ENCODE assay signal across 18 cellular contexts in genomic region chr4:96073446-96073845, GRCh38.
"Had no signal": no experiment of that assay in that cellular context is flagged by ENCODE, and none has a peak within 500 bp of the region (broad histone marks: within the 10 kb centered on the region; RNA-seq: fewer than 3 reads in every experiment).

No MANE protein-coding gene starts in this region.

- H3K27ac Mint-ChIP-seq: activated CD4-positive, alpha-beta T cell treated with anti-CD3 and anti-CD28 coated beads, Interleukin-2, amount 10 ng/mL, durations not matched to agents 7 days and 5 days; naive B cell had no signal

- H3K9me3 ChIP-seq: mucosa of descending colon, tibial nerve, uterus had no signal

- H3K9me3 Mint-ChIP-seq: activated CD4-positive, alpha-beta T cell treated with anti-CD3 and anti-CD28 coated beads, Interleukin-2, amount 10 ng/mL, durations not matched to agents 7 days and 5 days; neural crest cell had no signal

- ATAC-seq: activated T-cell treated with anti-CD3 and anti-CD28 coated beads, Interleukin-2, amount 50 U/mL, for 4 hours; heart right ventricle; mucosa of descending colon; stimulated activated naive CD8-positive, alpha-beta T cell treated with anti-CD3 and anti-CD28 coated beads, Interleukin-15, Interleukin-2, amounts not matched to agents 100 U/mL and 50 U/mL, for 24 hours had no signal

- H3K36me3 Mint-ChIP-seq: naive B cell had no signal

- H3K4me3 Mint-ChIP-seq: activated CD4-positive, alpha-beta T cell treated with anti-CD3 and anti-CD28 coated beads, Interleukin-2, amount 10 ng/mL, durations not matched to agents 7 days and 5 days; activated T-cell treated with anti-CD3 and anti-CD28 coated beads, Interleukin-2, amount 50 U/mL, for 4 hours; naive B cell; neural crest cell had no signal

- DNase-seq: activated CD4-positive, alpha-beta T cell treated with anti-CD3 and anti-CD28 coated beads, Interleukin-2, amount 10 ng/mL, durations not matched to agents 7 days and 5 days; activated CD8-positive, alpha-beta memory T cell treated with anti-CD3 and anti-CD28 coated beads, Interleukin-2, amount 50 U/mL, for 4 hours; activated naive CD4-positive, alpha-beta T cell treated with anti-CD3 and anti-CD28 coated beads, Interleukin-2, amount 50 U/mL, for 16 hours; activated T-cell treated with anti-CD3 and anti-CD28 coated beads, Interleukin-2, amount 50 U/mL, for 4 hours; central memory CD4-positive, alpha-beta T cell; erythroblast; heart right ventricle; kidney glomerular epithelial cell; left ventricle myocardium inferior; mesenchymal stem cell; mucosa of descending colon; naive B cell; stimulated activated naive CD8-positive, alpha-beta T cell treated with anti-CD3 and anti-CD28 coated beads, Interleukin-15, Interleukin-2, amounts not matched to agents 100 U/mL and 50 U/mL, for 24 hours; T1000; uterus had no signal

- H3K4me3 ChIP-seq: coronary artery, heart right ventricle, left ventricle myocardium inferior, mucosa of descending colon, tibial nerve, uterus had no signal

- H3K27me3 ChIP-seq: heart right ventricle, tibial nerve, uterus had no signal

- H3K4me1 ChIP-seq: heart right ventricle, left ventricle myocardium inferior, tibial nerve, uterus had no signal

- H3K27me3 Mint-ChIP-seq: activated CD4-positive, alpha-beta T cell treated with anti-CD3 and anti-CD28 coated beads, Interleukin-2, amount 10 ng/mL, durations not matched to agents 7 days and 5 days; naive B cell had no signal

- H3K27ac ChIP-seq: coronary artery, heart right ventricle, left ventricle myocardium inferior, tibial nerve, uterus had no signal

- H3K4me1 Mint-ChIP-seq: activated CD4-positive, alpha-beta T cell treated with anti-CD3 and anti-CD28 coated beads, Interleukin-2, amount 10 ng/mL, durations not matched to agents 7 days and 5 days; naive B cell; neural crest cell had no signal

- H3K36me3 ChIP-seq: heart right ventricle, left ventricle myocardium inferior, tibial nerve, uterus had no signal
